In genomic region chr1:24149854-24150227, GRCh38 we compare ENCODE assay signal across 1 cellular context.
TF ChIP-seq lines count a peak whose summit lies in the region.

No MANE protein-coding gene starts in this region.

TF ChIP-seq in H1, 55 proteins besides CTCF, POLR2A, EP300 and RAD21:
- TF ChIP-seq SP4 (IDR thresholded peaks at IDR 0.05; ENCODE audit: low read length) (no peak), TAF1 (IDR thresholded peaks at IDR 0.05; ENCODE audit: low read depth, low read length) (no peak), CREB1 (IDR thresholded peaks at IDR 0.05) (no peak), NRF1 (IDR thresholded peaks at IDR 0.05; ENCODE audit: low read depth, low read length) (no peak), HDAC2 (IDR thresholded peaks at IDR 0.05; ENCODE audit: borderline replicate concordance in 1 of 2, low read depth in 2 of 2, low read length in 2 of 2) (no peak), CTBP2 (IDR thresholded peaks at IDR 0.05; ENCODE audit: borderline replicate concordance, insufficient read depth, insufficient read length, low read length) (no peak), MAX (IDR thresholded peaks at IDR 0.05) (no peak), BRCA1 (IDR thresholded peaks at IDR 0.05; ENCODE audit: low read depth, low read length) (no peak), KDM5A (IDR thresholded peaks at IDR 0.05; ENCODE audit: low read length) (no peak), ATF2 (IDR thresholded peaks at IDR 0.05; ENCODE audit: low read length) (no peak), USF2 (IDR thresholded peaks at IDR 0.05; ENCODE audit: low read length) (no peak), HDAC6 (IDR thresholded peaks at IDR 0.05; ENCODE audit: low read depth, low read length) (no peak), ZNF274 (IDR thresholded peaks at IDR 0.05; ENCODE audit: borderline replicate concordance, extremely low read depth, low read length) (no peak), JUND (IDR thresholded peaks at IDR 0.05; ENCODE audit: low read length) (no peak), GTF2F1 (IDR thresholded peaks at IDR 0.05; ENCODE audit: borderline replicate concordance, low read depth, low read length) (no peak)
